ENCODE assay signal across 8 cellular contexts in the genomic region with DNA sequence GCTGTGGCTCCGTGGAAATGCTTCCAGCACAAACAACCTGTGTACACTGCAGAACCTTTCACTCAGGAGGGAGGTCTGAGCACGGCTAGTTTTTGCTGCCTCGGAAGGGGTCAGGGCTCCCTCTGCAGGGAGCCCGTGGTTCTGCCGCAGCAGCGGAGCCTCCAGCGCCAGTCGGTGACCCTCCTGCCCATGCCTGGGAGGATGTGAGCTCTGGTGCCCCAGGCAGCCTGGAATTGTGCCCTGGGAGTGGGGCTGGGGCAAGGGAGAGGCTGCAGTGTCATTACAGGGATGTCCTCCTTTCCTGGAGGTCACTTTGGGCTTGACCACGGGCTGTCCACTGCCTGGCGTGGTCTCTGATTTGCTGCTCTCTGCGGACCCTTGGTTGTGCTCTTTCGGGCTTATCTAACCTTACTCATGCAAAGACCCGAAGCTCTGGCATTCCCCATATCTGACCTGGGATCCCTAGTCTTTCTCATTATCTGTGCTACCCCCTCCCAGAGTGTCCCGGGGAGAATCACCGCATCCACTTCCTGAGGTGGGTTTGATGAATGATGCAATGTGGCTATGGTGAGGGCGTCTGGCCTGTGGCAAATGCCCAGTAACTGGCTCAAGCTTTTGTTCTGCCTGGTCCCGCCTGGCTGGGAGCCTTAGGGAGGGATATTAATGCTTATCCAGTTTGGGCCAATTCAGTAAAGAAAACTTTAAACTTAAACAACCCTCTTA. TPM values are rescaled to one million over a fixed set of nuclear protein-coding genes. Genes with fewer than 3 reads are reported as not detected.
DNase-seq lines count a peak whose midpoint lies in the region; ATAC-seq and TF ChIP-seq lines count a peak whose summit lies in the region.

No MANE protein-coding gene starts in this region.

- H3K4me1 ChIP-seq in osteoblast (ENCODE audit: insufficient read depth, low read length): no peaks in the 10 kb centered on the region
- H3K4me1 ChIP-seq in tibial artery: peaks cover 0 to 7% (median 0%) of the 10 kb centered on the region in 4 donors

- no peaks in the 10 kb centered on the region for H4K20me1 ChIP-seq in osteoblast (ENCODE audit: insufficient read depth, low read length)

- peaks cover 75% of the 10 kb centered on the region for H3K4me1 Mint-ChIP-seq in activated T-helper 2 cell treated with anti-CD3 and anti-CD28 coated beads, Interferon-gamma antibody, Interleukin-2, Interleukin-4, amounts not matched to agents 10 μg/mL and 5 μg/mL and 100 μg/mL, durations not matched to agents 14 hours and 24 hours and 36 hours (ENCODE audit: low read depth)

- peak overlapping the region; percentile 11 for H3K4me3 Mint-ChIP-seq in activated T-helper 2 cell treated with anti-CD3 and anti-CD28 coated beads, Interferon-gamma antibody, Interleukin-2, Interleukin-4, amounts not matched to agents 10 μg/mL and 5 μg/mL and 100 μg/mL, durations not matched to agents 14 hours and 24 hours and 36 hours (ENCODE audit: low read depth)

- H3K27me3 ChIP-seq in osteoblast (ENCODE audit: insufficient read depth, low read length) (peaks cover 13% of the 10 kb centered on the region), tibial artery (peaks cover 0 to 25% of the 10 kb centered on the region in 2 donors)

- peak overlapping the region; percentile 77 for H2AFZ ChIP-seq in osteoblast (ENCODE audit: low read length)

- no peaks in the 10 kb centered on the region for H3K36me3 Mint-ChIP-seq in activated T-helper 2 cell treated with anti-CD3 and anti-CD28 coated beads, Interferon-gamma antibody, Interleukin-2, Interleukin-4, amounts not matched to agents 10 μg/mL and 5 μg/mL and 100 μg/mL, durations not matched to agents 14 hours and 24 hours and 36 hours (ENCODE audit: low read depth)

- intact Hi-C loops in activated T-helper 2 cell treated with anti-CD3 and anti-CD28 coated beads, Interferon-gamma antibody, Interleukin-2, Interleukin-4, amounts not matched to agents 10 μg/mL and 5 μg/mL and 100 μg/mL, durations not matched to agents 14 hours and 24 hours and 36 hours (cut with micrococcal nuclease): loop anchor here (1.0 to 10.0 kb wide), 4 partner anchors 62 to 290 kb away; a partner anchor contains a TSS
- intact Hi-C loops in tibial artery (cut with DNase I; ENCODE audit: low total_unique reads): no loop called here

- no peaks in the 10 kb centered on the region for H3K27me3 Mint-ChIP-seq in activated T-helper 2 cell treated with anti-CD3 and anti-CD28 coated beads, Interferon-gamma antibody, Interleukin-2, Interleukin-4, amounts not matched to agents 10 μg/mL and 5 μg/mL and 100 μg/mL, durations not matched to agents 14 hours and 24 hours and 36 hours (ENCODE audit: low read depth)

- H3K9me3 ChIP-seq in osteoblast (ENCODE audit: low read depth, low read length): no peaks in the 10 kb centered on the region
- H3K9me3 ChIP-seq in tibial artery: no peaks in the 10 kb centered on the region

- no peaks in the 10 kb centered on the region for H3K9me3 Mint-ChIP-seq in activated T-helper 2 cell treated with anti-CD3 and anti-CD28 coated beads, Interferon-gamma antibody, Interleukin-2, Interleukin-4, amounts not matched to agents 10 μg/mL and 5 μg/mL and 100 μg/mL, durations not matched to agents 14 hours and 24 hours and 36 hours

- peak overlapping the region; percentile 75 for H3K27ac Mint-ChIP-seq in activated T-helper 2 cell treated with anti-CD3 and anti-CD28 coated beads, Interferon-gamma antibody, Interleukin-2, Interleukin-4, amounts not matched to agents 10 μg/mL and 5 μg/mL and 100 μg/mL, durations not matched to agents 14 hours and 24 hours and 36 hours

- no peaks in the 10 kb centered on the region for H3K79me2 ChIP-seq in osteoblast (ENCODE audit: insufficient read depth, low read length)

- TF ChIP-seq CTCF in fibroblast of villous mesenchyme (IDR thresholded peaks at IDR 0.05; ENCODE audit: insufficient read depth, low read depth, low read length) (peak; percentile 96), osteoblast (IDR thresholded peaks at IDR 0.05; ENCODE audit: extremely low read depth, low read depth, low read length) (peak; percentile 95), tibial artery (IDR thresholded peaks at IDR 0.05) (peak; percentile 57 to 63)

- no peak overlapping the region for H3K27ac ChIP-seq in osteoblast (ENCODE audit: low read depth, low read length)
- H3K27ac ChIP-seq in tibial artery: no peak overlapping the region

- DNase-seq in COLO668 (lab: John Stamatoyannopoulos, UW; ENCODE audit: unreplicated experiment) (peak; percentile 45), HuH-7.5 (ENCODE audit: low spot score) (peak; percentile 76), RPMI8226 (peak; percentile 81), fibroblast of villous mesenchyme (ENCODE audit: low read depth) (peak; percentile 40), osteoblast (ENCODE audit: insufficient read length, low spot score, missing footprints) (peak; percentile 93), tibial artery (peak in 1 of 2 donors; percentile 61)
- DNase-seq in activated T-helper 2 cell treated with anti-CD3 and anti-CD28 coated beads, Interferon-gamma antibody, Interleukin-2, Interleukin-4, amounts not matched to agents 10 μg/mL and 5 μg/mL and 100 μg/mL, durations not matched to agents 14 hours and 24 hours and 36 hours (ENCODE audit: low spot score): peak; percentile 69

- H3K4me2 ChIP-seq in osteoblast (ENCODE audit: insufficient read depth, low read length): peak overlapping the region; percentile 37

- ATAC-seq in GM19467 (IDR thresholded peaks at IDR 0.05; ENCODE audit: unreplicated experiment): peak; percentile 50

- H3K36me3 ChIP-seq in osteoblast (ENCODE audit: insufficient read depth, low read length) (no peaks in the 10 kb centered on the region), tibial artery (no peaks in the 10 kb centered on the region)

- H3K4me3 ChIP-seq in fibroblast of villous mesenchyme (ENCODE audit: low read depth, low read length): no peak overlapping the region
- H3K4me3 ChIP-seq in osteoblast (ENCODE audit: insufficient read depth, low read length): peak overlapping the region; percentile 2
- H3K4me3 ChIP-seq in tibial artery: no peak overlapping the region

RNA-seq across cellular contexts. Expression of a gene that starts 59.5 kb away (rescaled TPM):
- total RNA-seq in activated T-helper 2 cell treated with anti-CD3 and anti-CD28 coated beads, Interferon-gamma antibody, Interleukin-2, Interleukin-4, amounts not matched to agents 10 μg/mL and 5 μg/mL and 100 μg/mL, durations not matched to agents 14 hours and 24 hours and 36 hours: 34.3 and 38.1 TPM in 2 replicates
- total RNA-seq in fibroblast of villous mesenchyme: not detected in 2 replicates
- total RNA-seq in osteoblast: not detected in 2 replicates

Comparison
In these comparisons a context has a peak if more than half of its experiments do, and no peak if none do; other contexts are left out.
1. RNA of a gene that starts 59.5 kb away (total RNA-seq): 34.3 to 38.1 TPM in activated T-helper 2 cell treated with anti-CD3 and anti-CD28 coated beads, Interferon-gamma antibody, Interleukin-2, Interleukin-4, amounts not matched to agents 10 μg/mL and 5 μg/mL and 100 μg/mL, durations not matched to agents 14 hours and 24 hours and 36 hours; not detected in fibroblast of villous mesenchyme and not detected in osteoblast; every median in the first group is over 10 times any median in the second.
2. Peak in every context shown above with its lines, with median percentiles within 50 percentile points of each other: CTCF ChIP-seq.